11 cellular contexts compared by ENCODE assay signal in genomic region chr16:743794-744500, GRCh38. TPM values are rescaled to one million over a fixed set of nuclear protein-coding genes. Genes with fewer than 3 reads are reported as not detected.
DNase-seq lines count a peak whose midpoint lies in the region; ATAC-seq and TF ChIP-seq lines count a peak whose summit lies in the region.
"Had no signal": no experiment of that assay in that cellular context is flagged by ENCODE, and none has a peak within 500 bp of the region (broad histone marks: within the 10 kb centered on the region; RNA-seq: fewer than 3 reads in every experiment).

No MANE protein-coding gene starts in this region.

- H3K36me3 Mint-ChIP-seq in neural crest cell (ENCODE audit: low read depth), result no peaks in the 10 kb centered on the region

- H3K9me3 Mint-ChIP-seq in neural crest cell, result no peaks in the 10 kb centered on the region

- TF ChIP-seq CTCF in neural crest cell (conservative IDR thresholded peaks at IDR 0.05), result peak; percentile 36

- no peak for ATAC-seq in GM18505 (IDR thresholded peaks at IDR 0.05; ENCODE audit: unreplicated experiment)
- ATAC-seq: pancreas had no signal

- TF ChIP-seq POLR2A in GM18505 (IDR thresholded peaks at IDR 0.05; ENCODE audit: borderline replicate concordance, extremely low read depth, insufficient read depth, insufficient read length), result no peak

- H3K27ac Mint-ChIP-seq in neural crest cell (ENCODE audit: unreplicated experiment), result no peak overlapping the region

- H3K27me3 Mint-ChIP-seq in neural crest cell (ENCODE audit: low read depth), result no peaks in the 10 kb centered on the region

- no peaks in the 10 kb centered on the region for H3K4me1 Mint-ChIP-seq in neural crest cell

- DNase-seq in NCI-H82 (lab: John Stamatoyannopoulos, UW), result peak; percentile 35
- no peak for DNase-seq in NCI-H82 treated with DMSO at 0.1 percent for 48 hours (lab: John Stamatoyannopoulos, UW; ENCODE audit: unreplicated experiment)
- peak; percentile 59 for DNase-seq in NAMALWA (ENCODE audit: low spot score)
- DNase-seq in neural crest cell (ENCODE audit: low read depth, low spot score), result no peak
- DNase-seq in NCI-H1105 treated with DMSO at 0.1 percent for 48 hours (lab: John Stamatoyannopoulos, UW), result no peak
- DNase-seq: NK-92 treated with Interleukin-12 subunit alpha and Interleukin-12 subunit beta, amount 100 ng/mL, for 24 hours; stimulated activated CD4-positive, alpha-beta T cell treated with anti-CD3 and anti-CD28 coated beads, Interleukin-12 subunit alpha, Interleukin-12 subunit beta, amount 100 ng/mL, for 4 hours had no signal

- no peak overlapping the region for H3K4me3 Mint-ChIP-seq in neural crest cell

RNA-seq across cellular contexts. Expression of gene CIAO3, which starts 3.1 kb away (rescaled TPM):
- 42.1 and 45.9 TPM in 2 replicates for total RNA-seq in neural crest cell

RNA-seq across cellular contexts. Expression of gene MSLN, which starts 16.6 kb away (rescaled TPM):
- not detected in 2 replicates for total RNA-seq in neural crest cell
- total RNA-seq: frontal cortex, SJSA1 had no signal

RNA-seq across cellular contexts. Expression of gene HAGHL, which starts 17.0 kb away (rescaled TPM):
- total RNA-seq in neural crest cell, result 15.0 and 15.4 TPM in 2 replicates

RNA-seq across cellular contexts. Expression of gene CCDC78, which starts 17.7 kb away (rescaled TPM):
- total RNA-seq in neural crest cell, result 7.0 and 7.2 TPM in 2 replicates

RNA-seq across cellular contexts. Expression of gene ANTKMT, which starts 23.0 kb away (rescaled TPM):
- total RNA-seq in neural crest cell, result 51.1 and 52.7 TPM in 2 replicates

Comparison
In these comparisons a context has a peak if more than half of its experiments do, and no peak if none do; other contexts are left out.
1. DNase-seq: peak in NCI-H82 (single experiment) and NAMALWA (single experiment); none in NCI-H82 treated with DMSO at 0.1 percent for 48 hours (single experiment), neural crest cell (single experiment) and NCI-H1105 treated with DMSO at 0.1 percent for 48 hours (single experiment).